In genomic region chr7:55351263-55351662, GRCh38 we compare ENCODE assay signal across 26 cellular contexts.
"Had no signal": no experiment of that assay in that cellular context is flagged by ENCODE, and none has a peak within 500 bp of the region (broad histone marks: within the 10 kb centered on the region; RNA-seq: fewer than 3 reads in every experiment).

No MANE protein-coding gene starts in this region.

- DNase-seq: activated CD4-positive, alpha-beta memory T cell treated with anti-CD3 and anti-CD28 coated beads, Interleukin-2, amount 10 ng/mL, durations not matched to agents 7 days and 5 days; activated CD4-positive, alpha-beta T cell treated with anti-CD3 and anti-CD28 coated beads for 36 hours; activated CD4-positive, alpha-beta T cell treated with anti-CD3 and anti-CD28 coated beads, Interleukin-2, amount 10 ng/mL, durations not matched to agents 7 days and 5 days; activated CD4-positive, alpha-beta T cell treated with anti-CD3 and anti-CD28 coated beads, Interleukin-2, amount 50 U/mL, for 4 hours; activated CD4-positive, CD25-positive, alpha-beta regulatory T cell; activated CD4-positive, CD25-positive, alpha-beta regulatory T cell treated with anti-CD3 and anti-CD28 coated beads, Interleukin-2, amount 50 U/mL, for 72 hours; activated CD8-positive, alpha-beta memory T cell treated with anti-CD3 and anti-CD28 coated beads for 24 hours; activated effector memory CD4-positive, alpha-beta T cell treated with Interleukin-2 at 50 U/mL for 16 hours; activated gamma-delta T cell treated with Interleukin-2 at 50 U/mL for 16 hours; activated naive CD4-positive, alpha-beta T cell treated with anti-CD3 and anti-CD28 coated beads, Interleukin-2, amount 50 U/mL, for 16 hours; activated naive CD4-positive, alpha-beta T cell treated with Interleukin-2 at 50 U/mL for 16 hours; activated T-cell treated with anti-CD3 and anti-CD28 coated beads, Interleukin-2, amount 50 U/mL, for 4 hours; amniotic stem cell; anterior cingulate cortex; brain microvascular endothelial cell; dorsolateral prefrontal cortex; effector memory CD4-positive, alpha-beta T cell; endodermal cell; foreskin fibroblast; T-helper 17 cell had no signal

- FAIRE-seq: astrocyte, bronchial epithelial cell, frontal cortex had no signal

- H3K27me3 ChIP-seq: brain microvascular endothelial cell, dorsolateral prefrontal cortex had no signal

- H3K27ac ChIP-seq: brain microvascular endothelial cell, coronary artery, dorsolateral prefrontal cortex had no signal

- ATAC-seq: activated CD4-positive, alpha-beta T cell treated with anti-CD3 and anti-CD28 coated beads for 36 hours; activated T-cell treated with anti-CD3 and anti-CD28 coated beads, Interleukin-2, amount 50 U/mL, for 4 hours; activated T-helper 17 cell treated with anti-CD3 and anti-CD28 coated beads, Interleukin-2, amount 50 U/mL, for 72 hours; esophagus mucosa; T-helper 17 cell had no signal

- H3K36me3 ChIP-seq: brain microvascular endothelial cell had no signal

- H3K4me3 ChIP-seq: coronary artery, dorsolateral prefrontal cortex had no signal
